8 cellular contexts compared by ENCODE assay signal in the genomic region with DNA sequence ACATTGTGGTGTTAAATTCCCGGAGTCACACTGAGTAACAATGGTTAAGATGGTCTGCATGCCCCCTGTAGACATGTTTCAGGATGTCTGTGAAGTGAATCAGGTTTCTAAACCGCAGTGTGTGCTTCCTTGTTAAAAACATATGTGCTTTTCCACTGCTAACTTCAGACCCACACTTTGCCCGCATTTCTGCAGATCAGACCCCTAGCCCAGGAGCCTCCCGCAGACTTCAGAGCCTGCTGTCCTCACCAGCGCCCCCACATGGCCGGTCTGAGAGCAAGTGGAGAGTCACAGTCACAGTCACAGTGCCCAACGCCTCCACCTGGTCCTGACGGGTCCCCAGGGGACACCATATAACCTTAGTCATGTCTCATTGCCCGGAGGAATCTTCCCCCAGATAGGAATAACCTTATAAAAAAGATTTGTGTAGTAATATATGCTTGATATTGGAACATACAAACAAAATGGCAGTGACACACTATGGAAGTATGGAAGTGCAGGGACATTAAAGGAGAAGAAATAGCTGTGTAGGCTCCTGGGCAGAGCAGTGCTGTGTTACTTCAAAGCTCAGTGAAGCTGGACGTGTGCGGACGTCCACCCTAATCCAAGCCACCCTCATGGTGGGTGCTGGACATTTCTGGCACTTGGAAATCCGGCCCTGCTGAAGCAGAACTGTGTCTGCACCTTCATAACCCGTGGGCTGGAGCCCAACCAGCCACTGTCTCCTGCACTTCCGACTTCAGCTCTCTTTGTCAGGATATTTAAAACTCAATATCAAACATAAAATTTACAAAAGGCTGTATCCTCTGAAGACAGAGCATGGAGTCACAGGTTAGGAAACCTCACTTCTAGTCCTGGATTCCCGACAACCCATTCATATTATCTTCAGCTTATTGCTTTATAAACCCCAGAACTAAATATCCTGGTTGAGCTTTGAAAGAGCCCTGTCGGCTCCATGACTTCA. TPM values are rescaled to one million over a fixed set of nuclear protein-coding genes. Genes with fewer than 3 reads are reported as not detected.
A peak's percentile ranks its signal among the peaks of the same experiment; 100 is the strongest.
DNase-seq lines count a peak whose midpoint lies in the region; ATAC-seq and TF ChIP-seq lines count a peak whose summit lies in the region.

No MANE protein-coding gene starts in this region.

- peak; percentile 86 for TF ChIP-seq CTCF in astrocyte of the cerebellum (IDR thresholded peaks at IDR 0.05; ENCODE audit: low read depth, low read length, missing control alignments)

- DNase-seq in Daoy (ENCODE audit: low read depth) (peak; percentile 62), HuH-7.5 (ENCODE audit: low spot score) (peak; percentile 47), astrocyte of the cerebellum (ENCODE audit: low read depth) (peak; percentile 91), memory B cell (ENCODE audit: low spot score in 2 of 2) (no peak), AML-193 (lab: John Stamatoyannopoulos, UW) (no peak), NCI-H510A treated with DMSO at 0.1 percent for 48 hours (lab: John Stamatoyannopoulos, UW) (no peak), NCI-H1417 treated with DMSO at 0.1 percent for 48 hours (lab: John Stamatoyannopoulos, UW) (no peak), DMS153 (lab: John Stamatoyannopoulos, UW) (no peak)

- peaks cover 9% of the 10 kb centered on the region for H3K27me3 Mint-ChIP-seq in memory B cell

- no peaks in the 10 kb centered on the region for H3K36me3 Mint-ChIP-seq in memory B cell

- H3K27ac Mint-ChIP-seq in memory B cell = no peak overlapping the region

- no peak overlapping the region for H3K4me3 ChIP-seq in astrocyte of the cerebellum (ENCODE audit: low read depth, low read length)

- ATAC-seq in memory B cell (ENCODE audit: low read depth) = peak; percentile 57

- peaks cover 2% of the 10 kb centered on the region for H3K4me1 Mint-ChIP-seq in memory B cell

- no peak overlapping the region for H3K4me3 Mint-ChIP-seq in memory B cell

- no peaks in the 10 kb centered on the region for H3K9me3 Mint-ChIP-seq in memory B cell

- in situ Hi-C loops in astrocyte of the cerebellum (cut with HindIII; ENCODE audit: low sequenced_read_pairs) = no loop called here

RNA-seq across cellular contexts. Expression of a gene that starts 29.0 kb away (rescaled TPM):
- total RNA-seq in Daoy (2014; rRNA removed; shearing (Covaris generic)) = 0.06 and 0.48 TPM in 2 replicates

RNA-seq across cellular contexts. Expression of a gene that starts 40.3 kb away (rescaled TPM):
- total RNA-seq in Daoy (2014; rRNA removed; shearing (Covaris generic)) = 3.2 and 3.3 TPM in 2 replicates

RNA-seq across cellular contexts. Expression of a gene that starts 43.3 kb away (rescaled TPM):
- total RNA-seq in Daoy (2014; rRNA removed; shearing (Covaris generic)) = 194 and 233 TPM in 2 replicates

RNA-seq across cellular contexts. Expression of a gene that starts 55.7 kb away (rescaled TPM):
- 0.06 TPM in 2 replicates for total RNA-seq in Daoy (2014; rRNA removed; shearing (Covaris generic))

Comparison
In these comparisons a context has a peak if more than half of its experiments do, and no peak if none do; other contexts are left out.
1. DNase-seq: peak in Daoy (single experiment), HuH-7.5 (single experiment) and astrocyte of the cerebellum (single experiment); none in memory B cell (0 of 2), AML-193 (0 of 2), NCI-H510A treated with DMSO at 0.1 percent for 48 hours (single experiment), NCI-H1417 treated with DMSO at 0.1 percent for 48 hours (single experiment) and DMS153 (single experiment).